ENCODE assay signal across 8 cellular contexts in the genomic region with DNA sequence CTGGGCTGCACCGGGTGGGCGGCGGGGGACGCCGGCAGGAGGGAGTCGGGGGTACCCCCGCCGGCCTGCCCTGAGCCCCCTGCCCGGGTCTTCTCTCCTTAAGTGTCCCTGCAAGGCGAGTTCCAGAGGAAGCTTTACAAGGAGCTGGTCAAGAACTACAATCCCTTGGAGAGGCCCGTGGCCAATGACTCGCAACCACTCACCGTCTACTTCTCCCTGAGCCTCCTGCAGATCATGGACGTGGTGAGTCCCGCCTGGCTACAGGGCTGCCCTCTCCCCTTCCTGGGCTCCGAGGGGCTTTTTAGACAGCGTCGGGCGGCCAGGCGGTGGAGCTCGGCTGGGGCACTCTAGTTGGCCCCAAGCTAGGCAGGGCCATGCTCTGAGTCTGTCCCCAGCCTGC. TPM values are rescaled to one million over a fixed set of nuclear protein-coding genes. Genes with fewer than 3 reads are reported as not detected.
DNase-seq lines count a peak whose midpoint lies in the region; ATAC-seq and TF ChIP-seq lines count a peak whose summit lies in the region.

No MANE protein-coding gene starts in this region.

- peak overlapping the region; percentile 54 for H3K4me3 ChIP-seq in Jurkat, Clone E6-1 (ENCODE audit: low read length)
- H3K4me3 ChIP-seq in effector memory CD4-positive, alpha-beta T cell (ENCODE audit: insufficient read depth, low read depth, low read length, poor library complexity, severe bottlenecking): peak overlapping the region; percentile 32

- H3K27ac ChIP-seq in C4-2B: peak overlapping the region; percentile 59
- no peak overlapping the region for H3K27ac ChIP-seq in effector memory CD4-positive, alpha-beta T cell (ENCODE audit: insufficient read depth, low read length, poor library complexity, severe bottlenecking)

- H3K4me1 Mint-ChIP-seq in natural killer cell treated with Interleukin-12 subunit alpha and Interleukin-12 subunit beta and Interleukin-15 and Interleukin-18, amount 100 ng/mL, for 72 hours (ENCODE audit: low read depth in 2 of 2): no peaks in the 10 kb centered on the region
- no peaks in the 10 kb centered on the region for H3K4me1 Mint-ChIP-seq in activated CD8-positive, alpha-beta memory T cell treated with anti-CD3 and anti-CD28 coated beads, Interleukin-2, amount 10 ng/mL, durations not matched to agents 7 days and 5 days

- no peaks in the 10 kb centered on the region for H3K9me3 ChIP-seq in effector memory CD4-positive, alpha-beta T cell (ENCODE audit: control insufficient read depth, low read length)

- DNase-seq in Jurkat, Clone E6-1 (ENCODE audit: low read depth, low spot score): no peak
- DNase-seq in effector memory CD4-positive, alpha-beta T cell: no peak
- DNase-seq in natural killer cell treated with Interleukin-12 subunit alpha and Interleukin-12 subunit beta and Interleukin-15 and Interleukin-18, amount 100 ng/mL, for 72 hours (ENCODE audit: low spot score): no peak
- no peak for DNase-seq in T1000 (lab: John Stamatoyannopoulos, UW)
- no peak for DNase-seq in SKM-1 treated with dmso at 0.1 percent for 144 hours (lab: John Stamatoyannopoulos, UW; ENCODE audit: unreplicated experiment)
- no peak for DNase-seq in activated CD8-positive, alpha-beta memory T cell treated with anti-CD3 and anti-CD28 coated beads, Interleukin-2, amount 10 ng/mL, durations not matched to agents 7 days and 5 days

- H3K27ac Mint-ChIP-seq in natural killer cell treated with Interleukin-12 subunit alpha and Interleukin-12 subunit beta and Interleukin-15 and Interleukin-18, amount 100 ng/mL, for 72 hours: no peak overlapping the region
- no peak overlapping the region for H3K27ac Mint-ChIP-seq in activated CD8-positive, alpha-beta memory T cell treated with anti-CD3 and anti-CD28 coated beads, Interleukin-2, amount 10 ng/mL, durations not matched to agents 7 days and 5 days

- no peak for ATAC-seq in natural killer cell treated with Interleukin-12 subunit alpha and Interleukin-12 subunit beta and Interleukin-15 and Interleukin-18, amount 100 ng/mL, for 72 hours
- no peak for ATAC-seq in activated CD8-positive, alpha-beta memory T cell treated with anti-CD3 and anti-CD28 coated beads, Interleukin-2, amount 10 ng/mL, durations not matched to agents 7 days and 5 days
- no peak for ATAC-seq in GM19455 (IDR thresholded peaks at IDR 0.05; ENCODE audit: unreplicated experiment)

- peaks cover 43 to 56% of the 10 kb centered on the region in 2 donors for H3K27me3 Mint-ChIP-seq in natural killer cell treated with Interleukin-12 subunit alpha and Interleukin-12 subunit beta and Interleukin-15 and Interleukin-18, amount 100 ng/mL, for 72 hours
- H3K27me3 Mint-ChIP-seq in activated CD8-positive, alpha-beta memory T cell treated with anti-CD3 and anti-CD28 coated beads, Interleukin-2, amount 10 ng/mL, durations not matched to agents 7 days and 5 days: peaks cover 75% of the 10 kb centered on the region

- no peaks in the 10 kb centered on the region for H3K9me3 Mint-ChIP-seq in natural killer cell treated with Interleukin-12 subunit alpha and Interleukin-12 subunit beta and Interleukin-15 and Interleukin-18, amount 100 ng/mL, for 72 hours
- H3K9me3 Mint-ChIP-seq in activated CD8-positive, alpha-beta memory T cell treated with anti-CD3 and anti-CD28 coated beads, Interleukin-2, amount 10 ng/mL, durations not matched to agents 7 days and 5 days (ENCODE audit: low read depth): no peaks in the 10 kb centered on the region

- no peak for TF ChIP-seq CTCF in C4-2B (conservative IDR thresholded peaks at IDR 0.05)

- no peaks in the 10 kb centered on the region for H3K27me3 ChIP-seq in effector memory CD4-positive, alpha-beta T cell (replicated peaks; ENCODE audit: control insufficient read depth, insufficient read depth, low read length, poor library complexity, severe bottlenecking)

- CTCF ChIA-PET in activated CD8-positive, alpha-beta memory T cell treated with anti-CD3 and anti-CD28 coated beads, Interleukin-2, amount 10 ng/mL, durations not matched to agents 7 days and 5 days (lab: Charles Lee): no interaction called here

- H3K36me3 Mint-ChIP-seq in natural killer cell treated with Interleukin-12 subunit alpha and Interleukin-12 subunit beta and Interleukin-15 and Interleukin-18, amount 100 ng/mL, for 72 hours: no peaks in the 10 kb centered on the region
- H3K36me3 Mint-ChIP-seq in activated CD8-positive, alpha-beta memory T cell treated with anti-CD3 and anti-CD28 coated beads, Interleukin-2, amount 10 ng/mL, durations not matched to agents 7 days and 5 days: no peaks in the 10 kb centered on the region

- H3K36me3 ChIP-seq in effector memory CD4-positive, alpha-beta T cell (ENCODE audit: control insufficient read depth, insufficient read depth, low read length): no peaks in the 10 kb centered on the region

- peaks cover 10% of the 10 kb centered on the region for H3K4me1 ChIP-seq in effector memory CD4-positive, alpha-beta T cell (ENCODE audit: control insufficient read depth, insufficient read depth, low read length, poor library complexity, severe bottlenecking)

- peak overlapping the region; percentile 52 for H3K4me3 Mint-ChIP-seq in natural killer cell treated with Interleukin-12 subunit alpha and Interleukin-12 subunit beta and Interleukin-15 and Interleukin-18, amount 100 ng/mL, for 72 hours
- no peak overlapping the region for H3K4me3 Mint-ChIP-seq in activated CD8-positive, alpha-beta memory T cell treated with anti-CD3 and anti-CD28 coated beads, Interleukin-2, amount 10 ng/mL, durations not matched to agents 7 days and 5 days

RNA-seq across cellular contexts. Expression of gene CHRNA7, which starts 0.5 kb away (rescaled TPM):
- 4.4 TPM for polyA plus RNA-seq in Jurkat, Clone E6-1 (2012; ENCODE audit: insufficient read depth, insufficient read length)
- total RNA-seq in natural killer cell treated with Interleukin-12 subunit alpha and Interleukin-12 subunit beta and Interleukin-15 and Interleukin-18, amount 100 ng/mL, for 72 hours: 1 to 10 TPM; 1.2 TPM
- under 1 TPM in 1 of 2 experiments, not detected in 1; 0.55 TPM for total RNA-seq in activated CD8-positive, alpha-beta memory T cell treated with anti-CD3 and anti-CD28 coated beads, Interleukin-2, amount 10 ng/mL, durations not matched to agents 7 days and 5 days
